In the genomic region with DNA sequence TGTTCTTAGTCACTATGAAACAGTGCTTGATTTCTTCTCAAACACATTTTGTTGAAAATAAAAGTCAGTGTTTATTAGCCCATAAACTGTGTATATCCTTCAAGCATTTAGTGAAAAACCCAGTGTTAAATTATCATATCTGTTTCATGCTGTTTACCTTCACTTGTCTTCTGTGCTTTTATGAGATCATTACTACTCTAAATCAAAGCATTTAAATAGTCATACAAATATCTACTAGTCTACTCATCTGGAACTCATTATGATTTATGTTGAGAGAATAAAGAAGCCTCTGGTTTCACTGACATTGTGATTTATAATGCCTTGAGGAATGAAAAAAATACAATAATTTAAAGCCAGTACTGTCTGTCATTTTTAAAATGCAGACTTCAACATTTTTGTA, we compare ENCODE assay signal across 24 cellular contexts.
"Had no signal": no experiment of that assay in that cellular context is flagged by ENCODE, and none has a peak within 500 bp of the region (broad histone marks: within the 10 kb centered on the region; RNA-seq: fewer than 3 reads in every experiment).

No MANE protein-coding gene starts in this region.

- H3K4me3 ChIP-seq: breast epithelium, colonic mucosa, dorsolateral prefrontal cortex, esophagus muscularis mucosa, gastroesophageal sphincter, prostate gland, thyroid gland had no signal

- H3K4me1 ChIP-seq: breast epithelium, colonic mucosa, esophagus muscularis mucosa, gastroesophageal sphincter, prostate gland, thyroid gland had no signal

- H3K36me3 ChIP-seq: breast epithelium, colonic mucosa, esophagus muscularis mucosa, gastroesophageal sphincter, prostate gland, thyroid gland had no signal

- H3K9me3 ChIP-seq: breast epithelium, colonic mucosa, esophagus muscularis mucosa, gastroesophageal sphincter, prostate gland, thyroid gland had no signal

- H3K27ac ChIP-seq: breast epithelium, colonic mucosa, dorsolateral prefrontal cortex, esophagus muscularis mucosa, gastroesophageal sphincter, prostate gland, thyroid gland had no signal

- DNase-seq: activated B cell treated with CpG ODN at 0.5 μM for 24 hours; activated CD4-positive, alpha-beta T cell treated with anti-CD3 and anti-CD28 coated beads for 36 hours; activated CD4-positive, alpha-beta T cell treated with anti-CD3 and anti-CD28 coated beads, Interleukin-2, amount 50 U/mL, for 48 hours; activated CD8-positive, alpha-beta memory T cell treated with anti-CD3 and anti-CD28 coated beads, Interleukin-2, amount 50 U/mL, for 48 hours; activated effector memory CD4-positive, alpha-beta T cell treated with Interleukin-2 at 50 U/mL for 16 hours; activated naive CD4-positive, alpha-beta T cell treated with anti-CD3 and anti-CD28 coated beads for 36 hours; activated naive CD8-positive, alpha-beta T cell treated with anti-CD3 and anti-CD28 coated beads, Interleukin-2, amount 10 ng/mL, durations not matched to agents 7 days and 5 days; activated T-cell treated with anti-CD3 and anti-CD28 coated beads, Interleukin-2, amount 50 U/mL, for 72 hours; amniotic stem cell; colonic mucosa; dorsolateral prefrontal cortex; effector memory CD8-positive, alpha-beta T cell; head of caudate nucleus; hypothalamus; left ventricle myocardium superior; right cardiac atrium; stimulated activated CD4-positive, alpha-beta T cell treated with anti-CD3 and anti-CD28 coated beads, Interleukin-4, amount 100 ng/mL, for 4 hours; substantia nigra; T1000; thyroid gland had no signal

- H3K27me3 ChIP-seq: breast epithelium, colonic mucosa, dorsolateral prefrontal cortex, esophagus muscularis mucosa, gastroesophageal sphincter, thyroid gland had no signal
